ENCODE assay signal across 15 cellular contexts in the genomic region with DNA sequence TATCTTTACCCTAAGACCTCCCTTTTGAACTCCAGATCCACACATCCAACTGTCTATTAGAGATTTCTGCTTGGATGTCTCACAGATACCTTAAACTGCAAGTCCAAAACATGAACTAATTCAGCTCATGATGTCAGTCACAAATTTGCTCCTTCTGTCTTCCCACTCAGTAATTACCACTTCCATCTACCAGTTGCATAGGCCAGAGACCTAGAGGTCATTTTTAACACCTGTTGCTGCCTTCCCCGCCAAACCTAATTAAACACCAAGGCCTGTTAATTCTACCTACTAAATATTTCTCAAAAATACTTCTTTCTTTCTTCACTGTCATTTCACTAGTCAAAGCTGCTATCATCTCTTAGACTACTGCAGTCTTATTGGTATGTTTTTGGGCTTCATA.
"Had no signal": no experiment of that assay in that cellular context is flagged by ENCODE, and none has a peak within 500 bp of the region (broad histone marks: within the 10 kb centered on the region; RNA-seq: fewer than 3 reads in every experiment).

No MANE protein-coding gene starts in this region.

- H3K4me3 ChIP-seq: suprapubic skin had no signal

- H3K27me3 ChIP-seq: suprapubic skin had no signal

- H3K36me3 ChIP-seq: suprapubic skin had no signal

- H3K4me3 Mint-ChIP-seq: activated T-cell treated with anti-CD3 and anti-CD28 coated beads, Interleukin-2, amount 50 U/mL, for 4 hours; dendritic cell treated with granulocyte-macrophage colony-stimulating factor and Interleukin-4, amounts not matched to agents 40 ng/mL and 50 ng/mL, for 4 days had no signal

- H3K27ac ChIP-seq: suprapubic skin had no signal

- H3K27ac Mint-ChIP-seq: dendritic cell treated with granulocyte-macrophage colony-stimulating factor and Interleukin-4, amounts not matched to agents 40 ng/mL and 50 ng/mL, for 4 days had no signal

- H3K27me3 Mint-ChIP-seq: dendritic cell treated with granulocyte-macrophage colony-stimulating factor and Interleukin-4, amounts not matched to agents 40 ng/mL and 50 ng/mL, for 4 days had no signal

- H3K9me3 Mint-ChIP-seq: dendritic cell treated with granulocyte-macrophage colony-stimulating factor and Interleukin-4, amounts not matched to agents 40 ng/mL and 50 ng/mL, for 4 days had no signal

- H3K9me3 ChIP-seq: suprapubic skin had no signal

- ATAC-seq: activated T-cell treated with anti-CD3 and anti-CD28 coated beads, Interleukin-2, amount 50 U/mL, for 4 hours had no signal

- DNase-seq: activated CD4-positive, alpha-beta T cell treated with anti-CD3 and anti-CD28 coated beads, Interleukin-2, amount 50 U/mL, for 48 hours; activated CD4-positive, CD25-positive, alpha-beta regulatory T cell treated with anti-CD3 and anti-CD28 coated beads, Interleukin-2, amount 50 U/mL, for 72 hours; activated gamma-delta T cell treated with Interleukin-2 at 50 U/mL for 16 hours; activated T-cell treated with anti-CD3 and anti-CD28 coated beads, Interleukin-2, amount 50 U/mL, for 4 hours; aorta; cerebellar nuclear complex; effector memory CD4-positive, alpha-beta T cell; foreskin fibroblast; posterior cingulate gyrus; stimulated activated CD4-positive, alpha-beta T cell treated with anti-CD3 and anti-CD28 coated beads, Interleukin-2, amount 100 ng/mL, for 48 hours; stimulated activated naive CD4-positive, alpha-beta T cell treated with Interleukin-2 at 50 U/mL for 16 hours; T1000; trophoblast cell had no signal
